In the genomic region with DNA sequence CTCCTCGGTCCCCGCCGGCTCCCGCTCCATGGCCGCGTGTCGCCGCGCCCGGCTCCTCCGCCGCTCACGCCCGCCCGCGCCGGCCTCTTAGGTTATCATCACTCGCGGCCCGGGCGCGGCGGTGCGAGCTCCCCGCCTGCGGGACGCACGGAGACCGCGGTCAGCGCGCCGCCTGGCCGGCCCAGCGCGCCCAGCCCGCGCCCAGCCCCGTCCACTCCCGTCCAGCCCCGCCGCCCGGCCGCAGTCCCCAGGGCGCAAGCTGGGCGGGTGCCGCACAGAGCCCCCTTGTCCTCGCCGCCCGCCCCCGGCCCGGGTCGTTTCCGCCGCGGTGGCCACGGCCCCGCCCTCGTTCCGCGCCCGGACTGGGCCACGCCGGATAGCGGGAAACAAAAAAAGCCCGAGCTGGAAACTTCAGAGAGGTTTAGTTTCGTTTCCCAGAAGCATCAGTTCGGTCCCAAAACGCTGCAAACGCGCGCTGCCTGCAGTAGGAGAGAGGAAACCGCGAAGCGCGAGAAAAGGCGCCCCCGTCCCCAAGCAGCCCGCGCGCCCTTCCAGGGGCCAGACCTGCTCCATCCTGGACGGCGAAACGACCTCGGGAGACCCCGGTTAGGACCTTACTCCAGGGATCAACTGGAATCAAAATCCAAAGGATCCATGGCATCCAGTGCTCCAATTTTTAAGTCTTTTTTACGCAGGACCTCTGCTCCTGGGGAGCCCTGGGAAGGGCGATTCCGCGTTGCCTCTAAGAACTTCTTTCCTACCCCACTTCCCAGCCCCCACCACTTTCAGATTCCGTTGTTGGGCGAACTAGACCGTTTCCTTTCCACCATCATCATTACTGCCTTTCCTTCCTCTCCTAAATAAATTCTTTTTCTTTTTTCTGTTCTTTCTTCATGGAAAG, we compare ENCODE assay signal across 8 cellular contexts. TPM values are rescaled to one million over a fixed set of nuclear protein-coding genes. Genes with fewer than 3 reads are reported as not detected.
DNase-seq lines count a peak whose midpoint lies in the region; ATAC-seq and TF ChIP-seq lines count a peak whose summit lies in the region.

A gene with protein sequence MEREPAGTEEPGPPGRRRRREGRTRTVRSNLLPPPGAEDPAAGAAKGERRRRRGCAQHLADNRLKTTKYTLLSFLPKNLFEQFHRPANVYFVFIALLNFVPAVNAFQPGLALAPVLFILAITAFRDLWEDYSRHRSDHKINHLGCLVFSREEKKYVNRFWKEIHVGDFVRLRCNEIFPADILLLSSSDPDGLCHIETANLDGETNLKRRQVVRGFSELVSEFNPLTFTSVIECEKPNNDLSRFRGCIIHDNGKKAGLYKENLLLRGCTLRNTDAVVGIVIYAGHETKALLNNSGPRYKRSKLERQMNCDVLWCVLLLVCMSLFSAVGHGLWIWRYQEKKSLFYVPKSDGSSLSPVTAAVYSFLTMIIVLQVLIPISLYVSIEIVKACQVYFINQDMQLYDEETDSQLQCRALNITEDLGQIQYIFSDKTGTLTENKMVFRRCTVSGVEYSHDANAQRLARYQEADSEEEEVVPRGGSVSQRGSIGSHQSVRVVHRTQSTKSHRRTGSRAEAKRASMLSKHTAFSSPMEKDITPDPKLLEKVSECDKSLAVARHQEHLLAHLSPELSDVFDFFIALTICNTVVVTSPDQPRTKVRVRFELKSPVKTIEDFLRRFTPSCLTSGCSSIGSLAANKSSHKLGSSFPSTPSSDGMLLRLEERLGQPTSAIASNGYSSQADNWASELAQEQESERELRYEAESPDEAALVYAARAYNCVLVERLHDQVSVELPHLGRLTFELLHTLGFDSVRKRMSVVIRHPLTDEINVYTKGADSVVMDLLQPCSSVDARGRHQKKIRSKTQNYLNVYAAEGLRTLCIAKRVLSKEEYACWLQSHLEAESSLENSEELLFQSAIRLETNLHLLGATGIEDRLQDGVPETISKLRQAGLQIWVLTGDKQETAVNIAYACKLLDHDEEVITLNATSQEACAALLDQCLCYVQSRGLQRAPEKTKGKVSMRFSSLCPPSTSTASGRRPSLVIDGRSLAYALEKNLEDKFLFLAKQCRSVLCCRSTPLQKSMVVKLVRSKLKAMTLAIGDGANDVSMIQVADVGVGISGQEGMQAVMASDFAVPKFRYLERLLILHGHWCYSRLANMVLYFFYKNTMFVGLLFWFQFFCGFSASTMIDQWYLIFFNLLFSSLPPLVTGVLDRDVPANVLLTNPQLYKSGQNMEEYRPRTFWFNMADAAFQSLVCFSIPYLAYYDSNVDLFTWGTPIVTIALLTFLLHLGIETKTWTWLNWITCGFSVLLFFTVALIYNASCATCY (N-terminal part only) (minus strand): TSS at position 261 of the 901 bp plus-strand sequence. CDS start 231 bp downstream, at position 30.

- peak within 1 kb of the TSS; percentile 85 for H3K4me3 ChIP-seq in osteoblast (ENCODE audit: insufficient read depth, low read length)

- H3K27me3 ChIP-seq in foreskin keratinocyte = peaks cover 16% of the 10 kb centered on the region
- no peaks in the 10 kb centered on the region for H3K27me3 ChIP-seq in osteoblast (ENCODE audit: insufficient read depth, low read length)

- peaks cover 45% of the 10 kb centered on the region for H3K79me2 ChIP-seq in osteoblast (ENCODE audit: insufficient read depth, low read length)

- peak within 1 kb of the TSS; percentile 88 for H2AFZ ChIP-seq in osteoblast (ENCODE audit: low read length)

- H3K4me2 ChIP-seq in osteoblast (ENCODE audit: insufficient read depth, low read length) = peak within 1 kb of the TSS; percentile 95

- DNase-seq in activated T-cell treated with anti-CD3 and anti-CD28 coated beads, Interleukin-2, amount 50 U/mL, for 48 hours = peak; percentile 70 to 73
- no peak for DNase-seq in foreskin keratinocyte
- DNase-seq in osteoblast (ENCODE audit: insufficient read length, low spot score, missing footprints) = peak; percentile 95
- DNase-seq in occipital lobe (lab: John Stamatoyannopoulos, UW) = no peak
- no peak for DNase-seq in NCI-H187 treated with DMSO at 0.1 percent for 48 hours (lab: John Stamatoyannopoulos, UW)

- 0 out of 2 replicates have a peak, but pooled peaks cover 2% of the 10 kb centered on the region for H3K36me3 ChIP-seq in KOPT-K1 (ENCODE audit: insufficient read depth, low read length)
- H3K36me3 ChIP-seq in osteoblast (ENCODE audit: insufficient read depth, low read length) = no peaks in the 10 kb centered on the region

- H3K9me3 ChIP-seq in KOPT-K1 (ENCODE audit: insufficient read depth, low read length, poor library complexity, severe bottlenecking) (no peaks in the 10 kb centered on the region), osteoblast (ENCODE audit: low read depth, low read length) (no peaks in the 10 kb centered on the region)

- ATAC-seq in foreskin keratinocyte (peak; percentile 13), HG02763 (IDR thresholded peaks at IDR 0.05; ENCODE audit: unreplicated experiment) (no peak), HG02571 (IDR thresholded peaks at IDR 0.05; ENCODE audit: unreplicated experiment) (no peak)

- H3K4me1 ChIP-seq in foreskin keratinocyte (no peaks in the 10 kb centered on the region), osteoblast (ENCODE audit: insufficient read depth, low read length) (peaks cover 35% of the 10 kb centered on the region)

- TF ChIP-seq CTCF in foreskin keratinocyte (conservative IDR thresholded peaks at IDR 0.05) = no peak
- TF ChIP-seq CTCF in osteoblast (IDR thresholded peaks at IDR 0.05; ENCODE audit: extremely low read depth, low read depth, low read length) = no peak

- peaks cover 4% of the 10 kb centered on the region for H4K20me1 ChIP-seq in osteoblast (ENCODE audit: insufficient read depth, low read length)

- H3K27ac ChIP-seq in KOPT-K1 (ENCODE audit: low read depth, low read length, poor library complexity, severe bottlenecking) (peak within 1 kb of the TSS; percentile 89), foreskin keratinocyte (no peak within 1 kb of the TSS), osteoblast (ENCODE audit: low read depth, low read length) (peak within 1 kb of the TSS; percentile 64)

RNA-seq across cellular contexts. Expression of the gene that starts here (rescaled TPM):
- not detected in 2 replicates for total RNA-seq in foreskin keratinocyte
- polyA plus RNA-seq in foreskin keratinocyte = not detected in 2 replicates
- 26.5 and 32.9 TPM in 2 replicates for total RNA-seq in osteoblast
- total RNA-seq in occipital lobe = 0.78 TPM

Comparison
In these comparisons a context has a peak if more than half of its experiments do, and no peak if none do; other contexts are left out.
1. RNA of the gene that starts here (total RNA-seq): 26.5 to 32.9 TPM in osteoblast; 0.78 TPM in occipital lobe (single experiment) and not detected in foreskin keratinocyte; every median in the first group is over 10 times any median in the second.
2. Peak in ATAC-seq in foreskin keratinocyte; RNA of the gene not detected or under 1 TPM.
3. DNase-seq: peak in activated T-cell treated with anti-CD3 and anti-CD28 coated beads, Interleukin-2, amount 50 U/mL, for 48 hours (2 of 2) and osteoblast (single experiment); none in foreskin keratinocyte (0 of 2), occipital lobe (single experiment) and NCI-H187 treated with DMSO at 0.1 percent for 48 hours (single experiment).